In the genomic region with DNA sequence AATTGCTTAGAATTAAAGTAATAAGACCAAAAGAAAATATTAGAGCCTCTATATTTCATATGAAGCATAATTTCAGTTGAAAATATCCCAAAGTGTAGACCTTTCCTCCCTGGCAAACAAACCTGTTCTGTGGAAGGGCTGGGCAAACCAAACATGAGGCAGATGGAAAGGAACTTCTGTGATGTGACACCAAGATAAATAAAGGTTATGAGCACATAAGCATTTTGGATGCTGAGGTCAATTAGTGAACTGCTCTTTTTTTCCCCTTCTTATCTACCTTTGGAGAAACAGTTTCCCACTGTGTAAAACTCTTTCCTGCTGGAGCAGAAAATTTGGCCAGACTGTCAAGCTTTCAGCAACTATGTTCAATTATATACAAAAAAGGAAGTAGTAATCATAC, we compare ENCODE assay signal across 27 cellular contexts.
A peak's percentile ranks its signal among the peaks of the same experiment; 100 is the strongest.
DNase-seq lines count a peak whose midpoint lies in the region; ATAC-seq and TF ChIP-seq lines count a peak whose summit lies in the region.
"Had no signal": no experiment of that assay in that cellular context is flagged by ENCODE, and none has a peak within 500 bp of the region (broad histone marks: within the 10 kb centered on the region; RNA-seq: fewer than 3 reads in every experiment).

No MANE protein-coding gene starts in this region.

- no peak for TF ChIP-seq RAD21 in IMR-90 (IDR thresholded peaks at IDR 0.05; ENCODE audit: low read length)

- no peaks in the 10 kb centered on the region for H3K27me3 Mint-ChIP-seq in mesothelial cell of epicardium (ENCODE audit: low read depth)
- H3K27me3 Mint-ChIP-seq: activated CD4-positive, alpha-beta T cell treated with anti-CD3 and anti-CD28 coated beads for 36 hours; activated CD8-positive, alpha-beta T cell treated with anti-CD3 and anti-CD28 coated beads for 36 hours; activated naive CD8-positive, alpha-beta T cell; activated T-helper 17 cell treated with anti-CD3 and anti-CD28 coated beads, Interleukin-2, amount 50 U/mL, for 72 hours had no signal

- CTCF ChIA-PET in IMR-90 (lab: Yijun Ruan, JAX), result no interaction called here

- H3K4me3 ChIP-seq in IMR-90 (ENCODE audit: insufficient read depth, low read depth, low read length) (no peak overlapping the region), colonic mucosa (no peak overlapping the region), dorsolateral prefrontal cortex (no peak overlapping the region)
- H3K4me3 ChIP-seq: ovary, upper lobe of right lung had no signal

- H3K4me1 ChIP-seq in IMR-90 (ENCODE audit: control insufficient read depth, insufficient read depth, low read length), result peaks cover 4% of the 10 kb centered on the region
- H3K4me1 ChIP-seq in colonic mucosa, result no peaks in the 10 kb centered on the region
- H3K4me1 ChIP-seq: Caco-2, upper lobe of right lung had no signal

- no peak overlapping the region for H3K4me3 Mint-ChIP-seq in mesothelial cell of epicardium
- H3K4me3 Mint-ChIP-seq: activated CD4-positive, alpha-beta T cell treated with anti-CD3 and anti-CD28 coated beads for 36 hours; activated CD8-positive, alpha-beta T cell treated with anti-CD3 and anti-CD28 coated beads for 36 hours; activated naive CD8-positive, alpha-beta T cell; activated T-helper 17 cell treated with anti-CD3 and anti-CD28 coated beads, Interleukin-2, amount 50 U/mL, for 72 hours; immature natural killer cell; T-helper 2 cell treated with Interferon-gamma antibody and Interleukin-4, amounts not matched to agents 5 μg/mL and 100 μg/mL, for 36 hours had no signal

- H3K27me3 ChIP-seq in IMR-90 (ENCODE audit: control insufficient read depth, insufficient read depth, low read length), result no peaks in the 10 kb centered on the region
- H3K27me3 ChIP-seq in colonic mucosa, result no peaks in the 10 kb centered on the region
- no peaks in the 10 kb centered on the region for H3K27me3 ChIP-seq in dorsolateral prefrontal cortex
- H3K27me3 ChIP-seq: ovary, upper lobe of right lung had no signal

- H2AK9ac ChIP-seq in IMR-90 (replicated peaks; ENCODE audit: low read depth, low read length, poor library complexity), result no peak overlapping the region

- no peak overlapping the region for H3K4me2 ChIP-seq in IMR-90 (ENCODE audit: low read depth, low read length)

- H3K9me1 ChIP-seq in IMR-90 (ENCODE audit: insufficient read depth, low read length), result no peaks in the 10 kb centered on the region

- H2AFZ ChIP-seq in IMR-90 (replicated peaks; ENCODE audit: low read length, poor library complexity), result no peak overlapping the region

- no peak overlapping the region for H3K23ac ChIP-seq in IMR-90 (ENCODE audit: low read depth, low read length)

- no peak overlapping the region for H3K56ac ChIP-seq in IMR-90 (ENCODE audit: extremely low read depth, insufficient read depth, low read length)

- no peak overlapping the region for H4K5ac ChIP-seq in IMR-90 (ENCODE audit: low read depth, low read length)

- no peak overlapping the region for H4K8ac ChIP-seq in IMR-90 (ENCODE audit: low read depth in 2 of 2, low read length in 2 of 2)

- H2BK20ac ChIP-seq in IMR-90 (ENCODE audit: low read depth, low read length), result 0 out of 2 replicates have a peak overlapping the region, but pooled peaks have one; percentile 41

- H3K4me1 Mint-ChIP-seq in mesothelial cell of epicardium, result no peaks in the 10 kb centered on the region

- POLR2A ChIA-PET in IMR-90 (lab: Charles Lee; ENCODE audit: unreplicated experiment), result no interaction called here

- no peak for TF ChIP-seq POLR2A in IMR-90 (IDR thresholded peaks at IDR 0.05; ENCODE audit: low read depth, low read length)

- in situ Hi-C loops in IMR-90 (cut with MboI; ENCODE audit: low sequenced_read_pairs), result no loop called here

- peak overlapping the region; percentile 16 for H3K27ac Mint-ChIP-seq in mesothelial cell of epicardium
- H3K27ac Mint-ChIP-seq: activated CD4-positive, alpha-beta T cell treated with anti-CD3 and anti-CD28 coated beads for 36 hours; activated CD8-positive, alpha-beta T cell treated with anti-CD3 and anti-CD28 coated beads for 36 hours; activated naive CD8-positive, alpha-beta T cell; activated T-helper 17 cell treated with anti-CD3 and anti-CD28 coated beads, Interleukin-2, amount 50 U/mL, for 72 hours; immature natural killer cell; T-helper 2 cell treated with Interferon-gamma antibody and Interleukin-4, amounts not matched to agents 5 μg/mL and 100 μg/mL, for 36 hours had no signal

- no peak overlapping the region for H3K27ac ChIP-seq in IMR-90 (ENCODE audit: insufficient read depth, low read length)
- no peak overlapping the region for H3K27ac ChIP-seq in colonic mucosa
- no peak overlapping the region for H3K27ac ChIP-seq in dorsolateral prefrontal cortex
- H3K27ac ChIP-seq: epithelial cell of prostate, ovary, upper lobe of right lung had no signal

- peak overlapping the region; percentile 37; the same call in 1 of the 2 replicates for H2AK5ac ChIP-seq in IMR-90 (ENCODE audit: low read depth, low read length)

- H3K9me3 Mint-ChIP-seq in mesothelial cell of epicardium, result peaks cover 5% of the 10 kb centered on the region
- H3K9me3 Mint-ChIP-seq: activated CD8-positive, alpha-beta T cell treated with anti-CD3 and anti-CD28 coated beads for 36 hours; activated T-helper 17 cell treated with anti-CD3 and anti-CD28 coated beads, Interleukin-2, amount 50 U/mL, for 72 hours; T-helper 2 cell treated with Interferon-gamma antibody and Interleukin-4, amounts not matched to agents 5 μg/mL and 100 μg/mL, for 36 hours had no signal

- peaks cover 14% of the 10 kb centered on the region for H3K36me3 Mint-ChIP-seq in mesothelial cell of epicardium

- no peak for ATAC-seq in IMR-90 (ENCODE audit: low read depth)
- ATAC-seq: left cardiac atrium, upper lobe of right lung had no signal

- intact Hi-C loops in IMR-90 (cut with micrococcal nuclease) (no loop called here), colonic mucosa (cut with DNase I) (no loop called here), dorsolateral prefrontal cortex (cut with DNase I) (no loop called here)

- dilution Hi-C loops in IMR-90 (cut with HindIII; ENCODE audit: low sequenced_read_pairs, unreplicated experiment), result no loop called here

- TF ChIP-seq CTCF in IMR-90 (conservative IDR thresholded peaks at IDR 0.05; ENCODE audit: low read depth, low read length), result no peak
- no peak for TF ChIP-seq CTCF in mesothelial cell of epicardium (IDR thresholded peaks at IDR 0.05; ENCODE audit: unreplicated experiment)
- TF ChIP-seq CTCF in colonic mucosa (IDR thresholded peaks at IDR 0.05), result no peak
- TF ChIP-seq CTCF in dorsolateral prefrontal cortex (IDR thresholded peaks at IDR 0.05 in 54 of 56, conservative IDR thresholded peaks at IDR 0.05 in 2 of 56; ENCODE audit: low read depth in 1 of 56, partially characterized antibody in 56 of 56), result no peak

- no peak overlapping the region for H4K91ac ChIP-seq in IMR-90 (ENCODE audit: insufficient read depth, low read depth, low read length)

- H3K9ac ChIP-seq in IMR-90 (ENCODE audit: low read depth, low read length) (no peak overlapping the region), colonic mucosa (ENCODE audit: low read depth in 2 of 2, low read length in 2 of 2) (no peak overlapping the region)

- H3K36me3 ChIP-seq in IMR-90 (ENCODE audit: control insufficient read depth, insufficient read depth, low read length) (peaks cover 6% of the 10 kb centered on the region; the same call in 1 of the 2 replicates), colonic mucosa (no peaks in the 10 kb centered on the region)
- H3K36me3 ChIP-seq: ovary had no signal

- no peak overlapping the region for H2BK15ac ChIP-seq in IMR-90 (ENCODE audit: low read depth, low read length)

- BruUV-seq in IMR-90 (replicated peaks; lab: Mats Ljungman, UMichigan), result no TSS peak

- H3K79me1 ChIP-seq in IMR-90 (ENCODE audit: low read depth in 1 of 2, low read length in 2 of 2), result no peaks in the 10 kb centered on the region

- no peaks in the 10 kb centered on the region for H4K20me1 ChIP-seq in IMR-90 (ENCODE audit: insufficient read depth, low read length)

- H3K9me3 ChIP-seq in IMR-90 (ENCODE audit: control insufficient read depth, insufficient read depth, low read length) (no peaks in the 10 kb centered on the region), colonic mucosa (no peaks in the 10 kb centered on the region)
- H3K9me3 ChIP-seq: Caco-2, ovary, upper lobe of right lung had no signal

- DNase-seq in DMS53 (lab: John Stamatoyannopoulos, UW), result peak; percentile 84
- no peak for DNase-seq in IMR-90
- peak; percentile 1 to 5 for DNase-seq in SHP77 (lab: John Stamatoyannopoulos, UW)
- DNase-seq in mesothelial cell of epicardium (ENCODE audit: low spot score in 2 of 2, unreplicated experiment in 2 of 2), result no peak
- no peak for DNase-seq in colonic mucosa
- no peak for DNase-seq in dorsolateral prefrontal cortex
- DNase-seq in activated naive CD4-positive, alpha-beta T cell treated with Interleukin-2 at 50 U/mL for 16 hours, result no peak
- DNase-seq: activated CD4-positive, alpha-beta T cell treated with anti-CD3 and anti-CD28 coated beads for 36 hours; activated CD8-positive, alpha-beta T cell treated with anti-CD3 and anti-CD28 coated beads for 36 hours; C1 segment of cervical spinal cord; Caco-2; effector CD8-positive, alpha-beta T cell; hypothalamus; immature natural killer cell; left cardiac atrium; mammary epithelial cell; NCI-H524; NK-92 treated with Interleukin-12 subunit alpha and Interleukin-12 subunit beta, amount 100 ng/mL, for 24 hours; ovary; Right ventricle myocardium superior; small intestine; stimulated activated naive CD4-positive, alpha-beta T cell; upper lobe of right lung had no signal

- no peak overlapping the region for H3K4ac ChIP-seq in IMR-90 (ENCODE audit: low read depth, low read length)

- 0 out of 2 replicates have a peak overlapping the region, but pooled peaks have one; percentile 51 for H3K14ac ChIP-seq in IMR-90 (replicated peaks; ENCODE audit: low read depth, low read length)

- H2BK120ac ChIP-seq in IMR-90 (ENCODE audit: low read depth, low read length), result no peak overlapping the region

- no peak overlapping the region for H3K18ac ChIP-seq in IMR-90 (ENCODE audit: low read depth, low read length)

- no peak overlapping the region for H2BK5ac ChIP-seq in IMR-90 (ENCODE audit: low read depth, low read length, poor library complexity, severe bottlenecking)

TF ChIP-seq in IMR-90, 13 proteins besides CTCF, POLR2A, EP300 and RAD21:
- TF ChIP-seq FOS (IDR thresholded peaks at IDR 0.05; ENCODE audit: low read depth, low read length) (no peak), BHLHE40 (IDR thresholded peaks at IDR 0.05; ENCODE audit: low read depth, low read length) (no peak)
TF ChIP-seq in IMR-90: peak in this region for 0.

Comparison
In these comparisons a context has a peak if more than half of its experiments do, and no peak if none do; other contexts are left out.
1. DNase-seq: peak in DMS53 (single experiment) and SHP77 (2 of 2); none in IMR-90 (single experiment), mesothelial cell of epicardium (0 of 2), colonic mucosa (single experiment), dorsolateral prefrontal cortex (0 of 10) and activated naive CD4-positive, alpha-beta T cell treated with Interleukin-2 at 50 U/mL for 16 hours (single experiment).